8 cellular contexts compared by ENCODE assay signal in genomic region chr1:230105754-230106625, GRCh38. TPM values are rescaled to one million over a fixed set of nuclear protein-coding genes. Genes with fewer than 3 reads are reported as not detected.
DNase-seq lines count a peak whose midpoint lies in the region; ATAC-seq and TF ChIP-seq lines count a peak whose summit lies in the region.

No MANE protein-coding gene starts in this region.

- intact Hi-C loops in activated CD4-positive, alpha-beta T cell treated with anti-CD3 and anti-CD28 coated beads, Interleukin-2, amount 10 ng/mL, durations not matched to agents 24 days and 14 days (cut with micrococcal nuclease) = loop anchor here (1.0 to 10.0 kb wide), 3 partner anchors 17 to 201 kb away; no protein-coding TSS in a partner anchor
- intact Hi-C loops in lower leg skin (cut with DNase I; ENCODE audit: low total_unique reads) = no loop called here

- DNase-seq in activated CD4-positive, alpha-beta T cell treated with anti-CD3 and anti-CD28 coated beads, Interleukin-2, amount 10 ng/mL, durations not matched to agents 24 days and 14 days = no peak
- DNase-seq in activated CD4-positive, alpha-beta T cell treated with anti-CD3 and anti-CD28 coated beads for 1 hour = no peak
- DNase-seq in HS-5 (ENCODE audit: low read depth) = peak; percentile 53
- DNase-seq in amniotic epithelial cell (ENCODE audit: low read depth) = peak; percentile 90
- peak; percentile 49 for DNase-seq in lung (ENCODE audit: low spot score)
- no peak for DNase-seq in hypothalamus (lab: John Stamatoyannopoulos, UW)
- no peak for DNase-seq in lower leg skin (ENCODE audit: low spot score in 2 of 2)
- no peak for DNase-seq in substantia nigra (lab: John Stamatoyannopoulos, UW)

- H3K4me1 ChIP-seq in lung (ENCODE audit: control insufficient read depth in 2 of 2, insufficient read depth in 2 of 2, low read length in 2 of 2) = peaks cover 14 to 17% of the 10 kb centered on the region in 2 donors

- H3K27ac Mint-ChIP-seq in activated CD4-positive, alpha-beta T cell treated with anti-CD3 and anti-CD28 coated beads, Interleukin-2, amount 10 ng/mL, durations not matched to agents 24 days and 14 days = peak overlapping the region; percentile 88

- H3K4me3 ChIP-seq in lung (no peak overlapping the region), lower leg skin (ENCODE audit: low read depth, poor library complexity, severe bottlenecking) (no peak overlapping the region)

- WGBS in lung, 2 donors = 40 to 49% methylated on average over 10 of the region's 10 CpGs
- WGBS in lower leg skin, 2 donors = 59 to 65% methylated on average over 10 of the region's 10 CpGs

- no peaks in the 10 kb centered on the region for H3K9me3 ChIP-seq in lung (ENCODE audit: control insufficient read depth in 2 of 2, insufficient read depth in 1 of 2, low read length in 1 of 2)

- H3K27me3 Mint-ChIP-seq in activated CD4-positive, alpha-beta T cell treated with anti-CD3 and anti-CD28 coated beads, Interleukin-2, amount 10 ng/mL, durations not matched to agents 24 days and 14 days = no peaks in the 10 kb centered on the region

- peaks cover 9% of the 10 kb centered on the region for H3K36me3 Mint-ChIP-seq in activated CD4-positive, alpha-beta T cell treated with anti-CD3 and anti-CD28 coated beads, Interleukin-2, amount 10 ng/mL, durations not matched to agents 24 days and 14 days (ENCODE audit: low read depth)

- peak overlapping the region; percentile 49 to 88 for H3K27ac ChIP-seq in lung (ENCODE audit: low read depth in 1 of 2, low read length in 1 of 2)
- no peak overlapping the region for H3K27ac ChIP-seq in substantia nigra (ENCODE audit: low read depth, low read length, poor library complexity, severe bottlenecking)

- TF ChIP-seq POLR2A in lower leg skin (IDR thresholded peaks at IDR 0.05) = no peak

- H3K36me3 ChIP-seq in lung (ENCODE audit: control insufficient read depth in 2 of 2, insufficient read depth in 2 of 2, low read length in 2 of 2) = no peaks in the 10 kb centered on the region

- peaks cover 94% of the 10 kb centered on the region for H3K4me1 Mint-ChIP-seq in activated CD4-positive, alpha-beta T cell treated with anti-CD3 and anti-CD28 coated beads, Interleukin-2, amount 10 ng/mL, durations not matched to agents 24 days and 14 days

- TF ChIP-seq CTCF in lung (IDR thresholded peaks at IDR 0.05; ENCODE audit: control extremely low read depth, extremely low read depth) (no peak), lower leg skin (IDR thresholded peaks at IDR 0.05) (no peak)

- peak; percentile 47 for ATAC-seq in lung (ENCODE audit: insufficient read depth, low FRiP score)

- peaks cover 3% of the 10 kb centered on the region for H3K9me3 Mint-ChIP-seq in activated CD4-positive, alpha-beta T cell treated with anti-CD3 and anti-CD28 coated beads, Interleukin-2, amount 10 ng/mL, durations not matched to agents 24 days and 14 days

- peak overlapping the region; percentile 77 for H3K4me3 Mint-ChIP-seq in activated CD4-positive, alpha-beta T cell treated with anti-CD3 and anti-CD28 coated beads, Interleukin-2, amount 10 ng/mL, durations not matched to agents 24 days and 14 days

- H3K27me3 ChIP-seq in lung (ENCODE audit: control insufficient read depth, insufficient read depth) = no peaks in the 10 kb centered on the region

RNA-seq across cellular contexts. Expression of gene GALNT2, which starts 39.0 kb away (rescaled TPM):
- 68.5 and 72.4 TPM in 2 replicates for total RNA-seq in activated CD4-positive, alpha-beta T cell treated with anti-CD3 and anti-CD28 coated beads, Interleukin-2, amount 10 ng/mL, durations not matched to agents 24 days and 14 days
- total RNA-seq in lung (100 to 1,000 TPM in 1 of 2 donors, 10 to 100 TPM in 1; 37.2 to 101 TPM), lower leg skin (10 to 100 TPM; 11.0 to 31.0 (median 20.2) TPM)
- polyA plus RNA-seq in lung = 10 to 100 TPM; 23.1 to 80.6 TPM

Comparison
In these comparisons a context has a peak if more than half of its experiments do, and no peak if none do; other contexts are left out.
1. DNase-seq: peak in HS-5 (single experiment), amniotic epithelial cell (single experiment) and lung (single experiment); none in activated CD4-positive, alpha-beta T cell treated with anti-CD3 and anti-CD28 coated beads, Interleukin-2, amount 10 ng/mL, durations not matched to agents 24 days and 14 days (single experiment), activated CD4-positive, alpha-beta T cell treated with anti-CD3 and anti-CD28 coated beads for 1 hour (single experiment), hypothalamus (0 of 51), lower leg skin (0 of 2) and substantia nigra (0 of 49).